Comparison of ENCODE assay signal across 8 cellular contexts in genomic region chr13:51070005-51070649, GRCh38. TPM values are rescaled to one million over a fixed set of nuclear protein-coding genes. Genes with fewer than 3 reads are reported as not detected.
DNase-seq lines count a peak whose midpoint lies in the region; ATAC-seq, FAIRE-seq and TF ChIP-seq lines count a peak whose summit lies in the region.

No MANE protein-coding gene starts in this region.

- DNase-seq in A673 (ENCODE audit: low spot score), result peak; percentile 85
- peak; percentile 80 for DNase-seq in NCI-H2171 (lab: John Stamatoyannopoulos, UW)
- peak; percentile 26 to 77 for DNase-seq in T47D (ENCODE audit: low read depth in 1 of 2, low spot score in 1 of 2)
- peak; percentile 35 to 68 for DNase-seq in stimulated activated CD4-positive, alpha-beta T cell treated with anti-CD3 and anti-CD28 coated beads, Interleukin-1b, Interleukin-23, amount 100 ng/mL, for 1 hour (ENCODE audit: low read depth in 2 of 2)

- H3K9me3 ChIP-seq in A673 (ENCODE audit: low read depth, low read length, poor library complexity, severe bottlenecking), result no peaks in the 10 kb centered on the region

- no peak overlapping the region for H3K4me3 ChIP-seq in A673 (ENCODE audit: low read depth, low read length, poor library complexity, severe bottlenecking)

- FAIRE-seq in islet of Langerhans (lab: Jason Lieb, UNC), result peak; percentile 96

- BruUV-seq in A673 (replicated peaks; lab: Mats Ljungman, UMichigan), result no TSS peak

- no peaks in the 10 kb centered on the region for H3K36me3 ChIP-seq in A673 (ENCODE audit: insufficient read depth, low read length, poor library complexity, severe bottlenecking)

- in situ Hi-C loops in T47D (cut with HindIII; ENCODE audit: low pct_unique_long_range_greater_than_20kb, low sequenced_read_pairs), result no loop called here

- ATAC-seq in GM18508 (IDR thresholded peaks at IDR 0.05; ENCODE audit: insufficient read depth, unreplicated experiment) (peak; percentile 63), HG03066 (IDR thresholded peaks at IDR 0.05; ENCODE audit: low read depth, unreplicated experiment) (peak; percentile 84)

- H3K27ac ChIP-seq in A673 (ENCODE audit: low read depth, low read length, poor library complexity, severe bottlenecking) (no peak overlapping the region), VCaP (no peak overlapping the region)

- CTCF ChIA-PET in A673 (lab: Charles Lee), result interaction anchor here (0.6 kb wide), 1 partner anchor 1580 kb away, joined by 3 read pairs; no protein-coding TSS in a partner anchor

- H3K4me1 ChIP-seq in A673 (ENCODE audit: insufficient read depth, low read length, poor library complexity, severe bottlenecking), result no peaks in the 10 kb centered on the region

- intact Hi-C loops in A673 (cut with micrococcal nuclease; ENCODE audit: unreplicated experiment), result loop anchor here (1.0 to 5.0 kb wide), 4 partner anchors 103 to 1094 kb away; no protein-coding TSS in a partner anchor

- POLR2A ChIA-PET in A673 (lab: Charles Lee; ENCODE audit: low non-redundant PET), result no interaction called here

- no peaks in the 10 kb centered on the region for H3K27me3 ChIP-seq in A673 (replicated peaks; ENCODE audit: insufficient read depth, low read depth, low read length, poor library complexity)

- TF ChIP-seq CTCF in A673 (conservative IDR thresholded peaks at IDR 0.05; ENCODE audit: low read depth, low read length) (peak; percentile 91), VCaP (conservative IDR thresholded peaks at IDR 0.05) (peak; percentile 89)

RNA-seq across cellular contexts. Expression of gene C13orf42, which starts 40.9 kb away (rescaled TPM):
- not detected in 2 replicates for total RNA-seq in A673 (2021)
